ENCODE assay signal across 21 cellular contexts in the genomic region with DNA sequence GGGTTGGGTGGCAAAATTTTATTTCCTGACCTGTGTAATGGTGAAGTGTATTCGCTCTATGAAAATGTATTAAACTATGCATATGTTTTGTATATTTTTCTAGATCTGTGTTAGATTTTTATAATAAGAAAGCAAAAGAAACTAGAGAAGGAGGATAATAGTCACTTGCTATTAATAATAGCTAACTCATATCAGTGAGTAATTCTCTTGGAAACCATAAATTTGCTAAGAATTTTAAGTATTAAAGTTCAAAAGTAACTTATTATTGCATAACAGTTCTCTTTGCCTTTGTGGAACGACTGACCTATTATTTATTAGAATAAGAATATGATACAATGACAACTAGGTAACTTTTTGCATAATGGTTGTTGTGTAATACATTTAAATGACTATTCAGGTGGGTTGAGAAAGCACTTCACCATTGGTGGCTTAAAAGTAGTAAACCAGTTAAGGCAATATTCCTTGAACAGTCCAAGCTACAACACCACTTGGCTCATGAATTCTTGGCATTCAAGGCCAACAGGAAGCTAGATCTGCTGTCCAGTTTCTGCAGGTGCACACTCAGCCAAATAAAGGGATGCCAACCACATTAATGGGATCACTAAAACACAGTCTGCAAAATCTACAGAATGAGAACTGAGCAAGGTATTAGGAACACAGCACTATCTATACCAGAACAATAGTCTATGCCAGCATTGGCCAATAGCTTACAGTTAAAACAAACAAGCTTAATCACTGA.
DNase-seq lines count a peak whose midpoint lies in the region; ATAC-seq and TF ChIP-seq lines count a peak whose summit lies in the region.
"Had no signal": no experiment of that assay in that cellular context is flagged by ENCODE, and none has a peak within 500 bp of the region (broad histone marks: within the 10 kb centered on the region; RNA-seq: fewer than 3 reads in every experiment).

No MANE protein-coding gene starts in this region.

- intact Hi-C loops in ascending aorta (cut with DNase I) = no loop called here

- no peak for ATAC-seq in GM18511 (IDR thresholded peaks at IDR 0.05; ENCODE audit: unreplicated experiment)

- H3K4me3 ChIP-seq in ascending aorta = no peak overlapping the region
- H3K4me3 ChIP-seq: BLaER1 treated with 17β-estradiol and CSF1 and Interleukin-3, amounts not matched to agents 10 nM and 100 nM; GM23248 had no signal

- H3K27ac ChIP-seq in ascending aorta = peak overlapping the region; percentile 58 to 70
- H3K27ac ChIP-seq: 22Rv1; BLaER1 treated with 17β-estradiol and CSF1 and Interleukin-3, amounts not matched to agents 10 nM and 100 nM; GM23248 had no signal

- no peaks in the 10 kb centered on the region for H3K36me3 ChIP-seq in ascending aorta
- H3K36me3 ChIP-seq: BE2C; BLaER1 treated with 17β-estradiol and CSF1 and Interleukin-3, amounts not matched to agents 10 nM and 100 nM had no signal

- no peaks in the 10 kb centered on the region for H3K9me3 ChIP-seq in ascending aorta
- H3K9me3 ChIP-seq: BE2C; BLaER1 treated with 17β-estradiol and CSF1 and Interleukin-3, amounts not matched to agents 10 nM and 100 nM had no signal

- in situ Hi-C loops in G401 (cut with HindIII; ENCODE audit: low sequenced_read_pairs) = no loop called here

- DNase-seq in G401 (ENCODE audit: low spot score) = peak; percentile 97
- DNase-seq in ascending aorta (ENCODE audit: low spot score in 2 of 2) = no peak
- peak; percentile 14 to 84 for DNase-seq in cerebellar nuclear complex (lab: John Stamatoyannopoulos, UW)
- peak; percentile 7 for DNase-seq in renal cortical epithelial cell (ENCODE audit: low read depth)
- DNase-seq in GM19238 (ENCODE audit: insufficient read length, low spot score) = no peak
- DNase-seq in NCI-H1436 treated with DMSO at 0.1 percent for 48 hours (lab: John Stamatoyannopoulos, UW) = no peak
- DNase-seq in NCI-H82 (lab: John Stamatoyannopoulos, UW) = no peak
- DNase-seq: AML-193; BE2C; CD4-positive, alpha-beta T cell; CD8-positive, alpha-beta memory T cell; DMS 273 treated with DMSO at 0.1 percent for 48 hours; DMS79; EL; GF-D8; GM23248; H7; HCEC 1CT had no signal

- peaks cover 0 to 10% of the 10 kb centered on the region in 2 donors for H3K4me1 ChIP-seq in ascending aorta
- H3K4me1 ChIP-seq: BE2C; BLaER1 treated with 17β-estradiol and CSF1 and Interleukin-3, amounts not matched to agents 10 nM and 100 nM had no signal

- TF ChIP-seq CTCF in ascending aorta (IDR thresholded peaks at IDR 0.05) = no peak

- H3K27me3 ChIP-seq in ascending aorta = no peaks in the 10 kb centered on the region
- H3K27me3 ChIP-seq: BE2C; BLaER1 treated with 17β-estradiol and CSF1 and Interleukin-3, amounts not matched to agents 10 nM and 100 nM had no signal

Comparison
In these comparisons a context has a peak if more than half of its experiments do, and no peak if none do; other contexts are left out.
1. DNase-seq: peak in G401 (single experiment), cerebellar nuclear complex (2 of 2) and renal cortical epithelial cell (single experiment); none in ascending aorta (0 of 2), GM19238 (single experiment), NCI-H1436 treated with DMSO at 0.1 percent for 48 hours (single experiment) and NCI-H82 (single experiment).